Comparison of ENCODE assay signal across 2 cellular contexts in the genomic region with DNA sequence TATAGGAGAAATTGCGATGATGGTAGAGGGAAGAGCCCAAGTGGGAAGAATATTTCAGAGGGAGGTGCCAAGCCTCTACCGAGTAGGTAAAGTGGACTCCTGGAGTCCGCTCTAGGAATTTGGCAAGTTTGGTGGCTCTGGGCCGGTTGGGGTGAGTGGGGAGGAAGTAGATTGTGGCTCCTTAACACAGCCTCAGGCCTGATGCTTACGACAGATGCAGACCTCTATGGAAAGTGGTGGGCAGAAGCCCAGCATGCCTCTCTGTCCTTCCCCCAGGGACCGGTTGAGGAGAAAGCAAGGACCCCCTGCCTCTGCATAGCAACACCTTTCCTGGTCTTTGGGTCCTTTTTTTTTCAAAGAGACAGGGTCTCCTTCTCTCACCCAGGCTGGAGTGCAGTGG.
TF ChIP-seq lines count a peak whose summit lies in the region.

No MANE protein-coding gene starts in this region.

TF ChIP-seq in HepG2, 621 proteins besides CTCF, POLR2A, EP300 and RAD21:
- TF ChIP-seq ZNF484 (CRISPR knock-in tag; IDR thresholded peaks at IDR 0.05; ENCODE audit: borderline replicate concordance, low read depth) = no peak
- TF ChIP-seq, protein P1, sequence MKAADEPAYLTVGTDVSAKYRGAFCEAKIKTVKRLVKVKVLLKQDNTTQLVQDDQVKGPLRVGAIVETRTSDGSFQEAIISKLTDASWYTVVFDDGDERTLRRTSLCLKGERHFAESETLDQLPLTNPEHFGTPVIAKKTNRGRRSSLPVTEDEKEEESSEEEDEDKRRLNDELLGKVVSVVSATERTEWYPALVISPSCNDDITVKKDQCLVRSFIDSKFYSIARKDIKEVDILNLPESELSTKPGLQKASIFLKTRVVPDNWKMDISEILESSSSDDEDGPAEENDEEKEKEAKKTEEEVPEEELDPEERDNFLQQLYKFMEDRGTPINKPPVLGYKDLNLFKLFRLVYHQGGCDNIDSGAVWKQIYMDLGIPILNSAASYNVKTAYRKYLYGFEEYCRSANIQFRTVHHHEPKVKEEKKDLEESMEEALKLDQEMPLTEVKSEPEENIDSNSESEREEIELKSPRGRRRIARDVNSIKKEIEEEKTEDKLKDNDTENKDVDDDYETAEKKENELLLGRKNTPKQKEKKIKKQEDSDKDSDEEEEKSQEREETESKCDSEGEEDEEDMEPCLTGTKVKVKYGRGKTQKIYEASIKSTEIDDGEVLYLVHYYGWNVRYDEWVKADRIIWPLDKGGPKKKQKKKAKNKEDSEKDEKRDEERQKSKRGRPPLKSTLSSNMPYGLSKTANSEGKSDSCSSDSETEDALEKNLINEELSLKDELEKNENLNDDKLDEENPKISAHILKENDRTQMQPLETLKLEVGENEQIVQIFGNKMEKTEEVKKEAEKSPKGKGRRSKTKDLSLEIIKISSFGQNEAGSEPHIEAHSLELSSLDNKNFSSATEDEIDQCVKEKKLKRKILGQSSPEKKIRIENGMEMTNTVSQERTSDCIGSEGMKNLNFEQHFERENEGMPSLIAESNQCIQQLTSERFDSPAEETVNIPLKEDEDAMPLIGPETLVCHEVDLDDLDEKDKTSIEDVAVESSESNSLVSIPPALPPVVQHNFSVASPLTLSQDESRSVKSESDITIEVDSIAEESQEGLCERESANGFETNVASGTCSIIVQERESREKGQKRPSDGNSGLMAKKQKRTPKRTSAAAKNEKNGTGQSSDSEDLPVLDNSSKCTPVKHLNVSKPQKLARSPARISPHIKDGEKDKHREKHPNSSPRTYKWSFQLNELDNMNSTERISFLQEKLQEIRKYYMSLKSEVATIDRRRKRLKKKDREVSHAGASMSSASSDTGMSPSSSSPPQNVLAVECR (CRISPR knock-in tag; IDR thresholded peaks at IDR 0.05; ENCODE audit: borderline replicate concordance) = 0 out of 2 replicates have a peak, but pooled peaks have one; percentile 1

TF ChIP-seq in GM23338, 12 proteins besides CTCF, POLR2A, EP300 and RAD21:
- no peak for TF ChIP-seq NANOG (IDR thresholded peaks at IDR 0.05; ENCODE audit: borderline replicate concordance)
- TF ChIP-seq, protein P2, sequence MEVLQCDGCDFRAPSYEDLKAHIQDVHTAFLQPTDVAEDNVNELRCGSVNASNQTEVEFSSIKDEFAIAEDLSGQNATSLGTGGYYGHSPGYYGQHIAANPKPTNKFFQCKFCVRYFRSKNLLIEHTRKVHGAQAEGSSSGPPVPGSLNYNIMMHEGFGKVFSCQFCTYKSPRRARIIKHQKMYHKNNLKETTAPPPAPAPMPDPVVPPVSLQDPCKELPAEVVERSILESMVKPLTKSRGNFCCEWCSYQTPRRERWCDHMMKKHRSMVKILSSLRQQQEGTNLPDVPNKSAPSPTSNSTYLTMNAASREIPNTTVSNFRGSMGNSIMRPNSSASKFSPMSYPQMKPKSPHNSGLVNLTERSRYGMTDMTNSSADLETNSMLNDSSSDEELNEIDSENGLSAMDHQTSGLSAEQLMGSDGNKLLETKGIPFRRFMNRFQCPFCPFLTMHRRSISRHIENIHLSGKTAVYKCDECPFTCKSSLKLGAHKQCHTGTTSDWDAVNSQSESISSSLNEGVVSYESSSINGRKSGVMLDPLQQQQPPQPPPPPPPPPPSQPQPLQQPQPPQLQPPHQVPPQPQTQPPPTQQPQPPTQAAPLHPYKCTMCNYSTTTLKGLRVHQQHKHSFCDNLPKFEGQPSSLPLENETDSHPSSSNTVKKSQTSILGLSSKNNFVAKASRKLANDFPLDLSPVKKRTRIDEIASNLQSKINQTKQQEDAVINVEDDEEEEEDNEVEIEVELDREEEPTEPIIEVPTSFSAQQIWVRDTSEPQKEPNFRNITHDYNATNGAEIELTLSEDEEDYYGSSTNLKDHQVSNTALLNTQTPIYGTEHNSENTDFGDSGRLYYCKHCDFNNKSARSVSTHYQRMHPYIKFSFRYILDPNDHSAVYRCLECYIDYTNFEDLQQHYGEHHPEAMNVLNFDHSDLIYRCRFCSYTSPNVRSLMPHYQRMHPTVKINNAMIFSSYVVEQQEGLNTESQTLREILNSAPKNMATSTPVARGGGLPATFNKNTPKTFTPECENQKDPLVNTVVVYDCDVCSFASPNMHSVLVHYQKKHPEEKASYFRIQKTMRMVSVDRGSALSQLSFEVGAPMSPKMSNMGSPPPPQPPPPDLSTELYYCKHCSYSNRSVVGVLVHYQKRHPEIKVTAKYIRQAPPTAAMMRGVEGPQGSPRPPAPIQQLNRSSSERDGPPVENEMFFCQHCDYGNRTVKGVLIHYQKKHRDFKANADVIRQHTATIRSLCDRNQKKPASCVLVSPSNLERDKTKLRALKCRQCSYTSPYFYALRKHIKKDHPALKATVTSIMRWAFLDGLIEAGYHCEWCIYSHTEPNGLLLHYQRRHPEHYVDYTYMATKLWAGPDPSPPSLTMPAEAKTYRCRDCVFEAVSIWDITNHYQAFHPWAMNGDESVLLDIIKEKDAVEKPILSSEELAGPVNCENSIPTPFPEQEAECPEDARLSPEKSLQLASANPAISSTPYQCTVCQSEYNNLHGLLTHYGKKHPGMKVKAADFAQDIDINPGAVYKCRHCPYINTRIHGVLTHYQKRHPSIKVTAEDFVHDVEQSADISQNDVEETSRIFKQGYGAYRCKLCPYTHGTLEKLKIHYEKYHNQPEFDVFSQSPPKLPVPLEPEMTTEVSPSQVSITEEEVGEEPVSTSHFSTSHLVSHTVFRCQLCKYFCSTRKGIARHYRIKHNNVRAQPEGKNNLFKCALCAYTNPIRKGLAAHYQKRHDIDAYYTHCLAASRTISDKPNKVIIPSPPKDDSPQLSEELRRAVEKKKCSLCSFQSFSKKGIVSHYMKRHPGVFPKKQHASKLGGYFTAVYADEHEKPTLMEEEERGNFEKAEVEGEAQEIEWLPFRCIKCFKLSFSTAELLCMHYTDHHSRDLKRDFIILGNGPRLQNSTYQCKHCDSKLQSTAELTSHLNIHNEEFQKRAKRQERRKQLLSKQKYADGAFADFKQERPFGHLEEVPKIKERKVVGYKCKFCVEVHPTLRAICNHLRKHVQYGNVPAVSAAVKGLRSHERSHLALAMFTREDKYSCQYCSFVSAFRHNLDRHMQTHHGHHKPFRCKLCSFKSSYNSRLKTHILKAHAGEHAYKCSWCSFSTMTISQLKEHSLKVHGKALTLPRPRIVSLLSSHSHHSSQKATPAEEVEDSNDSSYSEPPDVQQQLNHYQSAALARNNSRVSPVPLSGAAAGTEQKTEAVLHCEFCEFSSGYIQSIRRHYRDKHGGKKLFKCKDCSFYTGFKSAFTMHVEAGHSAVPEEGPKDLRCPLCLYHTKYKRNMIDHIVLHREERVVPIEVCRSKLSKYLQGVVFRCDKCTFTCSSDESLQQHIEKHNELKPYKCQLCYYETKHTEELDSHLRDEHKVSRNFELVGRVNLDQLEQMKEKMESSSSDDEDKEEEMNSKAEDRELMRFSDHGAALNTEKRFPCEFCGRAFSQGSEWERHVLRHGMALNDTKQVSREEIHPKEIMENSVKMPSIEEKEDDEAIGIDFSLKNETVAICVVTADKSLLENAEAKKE (CRISPR knock-in tag; IDR thresholded peaks at IDR 0.05) = no peak
